ENCODE assay signal across 2 cellular contexts in the genomic region with DNA sequence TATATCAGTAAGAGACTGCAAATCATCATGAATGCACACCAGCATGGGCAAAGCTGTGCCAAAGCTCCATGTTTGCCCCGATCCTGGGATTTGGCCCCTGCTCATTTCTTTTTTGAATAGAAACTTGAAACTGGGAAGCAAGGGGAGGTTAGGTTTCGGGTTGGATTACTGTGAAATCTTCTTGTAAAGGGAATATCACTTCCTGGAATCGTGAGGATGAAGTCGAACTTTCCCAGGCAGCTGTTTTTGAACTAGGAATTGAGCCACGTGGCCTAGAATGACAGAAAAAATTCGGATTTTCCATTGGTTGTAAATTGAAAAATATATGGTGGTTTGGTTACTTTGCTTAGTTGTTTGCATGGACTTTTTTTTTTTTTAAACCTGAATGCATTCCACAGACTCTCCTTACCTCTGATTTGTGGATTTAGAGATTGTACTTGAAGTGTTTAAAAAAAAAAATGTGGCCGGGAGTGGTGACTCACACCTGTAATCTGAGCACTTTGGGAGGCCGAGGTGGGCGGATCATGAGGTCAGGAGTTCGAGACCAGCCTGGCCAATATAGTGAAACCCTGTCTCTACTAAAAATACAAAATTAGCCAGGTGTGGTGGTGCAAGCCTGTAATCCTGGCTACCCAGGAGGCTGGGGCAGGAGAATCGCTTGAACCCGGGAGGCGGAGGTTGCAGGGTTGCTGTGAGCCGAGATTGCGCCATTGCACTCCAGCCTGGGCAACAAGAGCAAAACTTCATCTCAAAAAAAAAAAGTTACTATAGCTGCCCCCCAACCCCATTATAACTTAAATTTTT.
A peak's percentile ranks its signal among the peaks of the same experiment; 100 is the strongest.
TF ChIP-seq lines count a peak whose summit lies in the region.

No MANE protein-coding gene starts in this region.

TF ChIP-seq in HEK293, 187 proteins besides CTCF, POLR2A, EP300 and RAD21:
- TF ChIP-seq SP3 (tag by site-specific recombination; IDR thresholded peaks at IDR 0.05) (0 out of 2 replicates have a peak, but pooled peaks have one; percentile 21), ZFP3 (tag by site-specific recombination; IDR thresholded peaks at IDR 0.05; ENCODE audit: low read depth) (no peak), ZBTB17 (tag by site-specific recombination; IDR thresholded peaks at IDR 0.05) (0 out of 2 replicates have a peak, but pooled peaks have one; percentile 10), SP7 (tag by site-specific recombination; IDR thresholded peaks at IDR 0.05) (0 out of 2 replicates have a peak, but pooled peaks have one; percentile 13), ZFHX2 (tag by site-specific recombination; conservative IDR thresholded peaks at IDR 0.05) (0 out of 2 replicates have a peak, but pooled peaks have one; percentile 9), ZSCAN16 (tag by site-specific recombination; IDR thresholded peaks at IDR 0.05) (peak; percentile 16; the same call in 1 of the 2 replicates), KLF1 (tag by site-specific recombination; IDR thresholded peaks at IDR 0.05) (peak; percentile 24; the same call in 1 of the 2 replicates), ZFP41 (tag by site-specific recombination; IDR thresholded peaks at IDR 0.05; ENCODE audit: borderline replicate concordance) (no peak)
- TF ChIP-seq, protein P1, sequence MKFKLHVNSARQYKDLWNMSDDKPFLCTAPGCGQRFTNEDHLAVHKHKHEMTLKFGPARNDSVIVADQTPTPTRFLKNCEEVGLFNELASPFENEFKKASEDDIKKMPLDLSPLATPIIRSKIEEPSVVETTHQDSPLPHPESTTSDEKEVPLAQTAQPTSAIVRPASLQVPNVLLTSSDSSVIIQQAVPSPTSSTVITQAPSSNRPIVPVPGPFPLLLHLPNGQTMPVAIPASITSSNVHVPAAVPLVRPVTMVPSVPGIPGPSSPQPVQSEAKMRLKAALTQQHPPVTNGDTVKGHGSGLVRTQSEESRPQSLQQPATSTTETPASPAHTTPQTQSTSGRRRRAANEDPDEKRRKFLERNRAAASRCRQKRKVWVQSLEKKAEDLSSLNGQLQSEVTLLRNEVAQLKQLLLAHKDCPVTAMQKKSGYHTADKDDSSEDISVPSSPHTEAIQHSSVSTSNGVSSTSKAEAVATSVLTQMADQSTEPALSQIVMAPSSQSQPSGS (tag by site-specific recombination; IDR thresholded peaks at IDR 0.05; ENCODE audit: low read depth), result no peak

TF ChIP-seq in GM12878, 131 proteins besides CTCF, POLR2A, EP300 and RAD21:
- no peak for TF ChIP-seq BACH1 (IDR thresholded peaks at IDR 0.05; ENCODE audit: borderline replicate concordance)
- no peak for TF ChIP-seq ZNF207 (IDR thresholded peaks at IDR 0.05; ENCODE audit: borderline replicate concordance)
- TF ChIP-seq E2F4 (IDR thresholded peaks at IDR 0.05; ENCODE audit: low read depth, low read length), result no peak
- TF ChIP-seq LARP7 (IDR thresholded peaks at IDR 0.05), result no peak
- TF ChIP-seq, protein P2, sequence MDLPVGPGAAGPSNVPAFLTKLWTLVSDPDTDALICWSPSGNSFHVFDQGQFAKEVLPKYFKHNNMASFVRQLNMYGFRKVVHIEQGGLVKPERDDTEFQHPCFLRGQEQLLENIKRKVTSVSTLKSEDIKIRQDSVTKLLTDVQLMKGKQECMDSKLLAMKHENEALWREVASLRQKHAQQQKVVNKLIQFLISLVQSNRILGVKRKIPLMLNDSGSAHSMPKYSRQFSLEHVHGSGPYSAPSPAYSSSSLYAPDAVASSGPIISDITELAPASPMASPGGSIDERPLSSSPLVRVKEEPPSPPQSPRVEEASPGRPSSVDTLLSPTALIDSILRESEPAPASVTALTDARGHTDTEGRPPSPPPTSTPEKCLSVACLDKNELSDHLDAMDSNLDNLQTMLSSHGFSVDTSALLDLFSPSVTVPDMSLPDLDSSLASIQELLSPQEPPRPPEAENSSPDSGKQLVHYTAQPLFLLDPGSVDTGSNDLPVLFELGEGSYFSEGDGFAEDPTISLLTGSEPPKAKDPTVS (IDR thresholded peaks at IDR 0.05; ENCODE audit: low read depth, low read length), result no peak
- no peak for TF ChIP-seq ASH2L (IDR thresholded peaks at IDR 0.05; ENCODE audit: borderline replicate concordance, low read depth)
- TF ChIP-seq ZNF24 (IDR thresholded peaks at IDR 0.05), result no peak
- TF ChIP-seq TARDBP (IDR thresholded peaks at IDR 0.05; ENCODE audit: borderline replicate concordance), result no peak
- no peak for TF ChIP-seq CBX3 (IDR thresholded peaks at IDR 0.05; ENCODE audit: borderline replicate concordance, low read depth)
- TF ChIP-seq NFYA (IDR thresholded peaks at IDR 0.05; ENCODE audit: borderline replicate concordance, low read depth, low read length), result no peak
- no peak for TF ChIP-seq SMAD1 (IDR thresholded peaks at IDR 0.05; ENCODE audit: low read depth, partially characterized antibody)
